ENCODE assay signal across 8 cellular contexts in genomic region chr7:73521636-73522080, GRCh38. TPM values are rescaled to one million over a fixed set of nuclear protein-coding genes. Genes with fewer than 3 reads are reported as not detected.
DNase-seq lines count a peak whose midpoint lies in the region; ATAC-seq, FAIRE-seq and TF ChIP-seq lines count a peak whose summit lies in the region.

No MANE protein-coding gene starts in this region.

- no peak for TF ChIP-seq CTCF in omental fat pad (IDR thresholded peaks at IDR 0.05)

- peak overlapping the region; percentile 89 for H3K9ac ChIP-seq in HUES48 (ENCODE audit: low read depth, low read length)

- ATAC-seq in GM21529 (IDR thresholded peaks at IDR 0.05; ENCODE audit: unreplicated experiment) (peak; percentile 41), omental fat pad (ENCODE audit: low FRiP score) (peak; percentile 80)

- DNase-seq in activated CD4-positive, alpha-beta T cell treated with anti-CD3 and anti-CD28 coated beads, Interleukin-2, amount 10 ng/mL, durations not matched to agents 24 days and 14 days: no peak
- no peak for DNase-seq in activated CD4-positive, alpha-beta T cell treated with anti-CD3 and anti-CD28 coated beads for 1 hour
- no peak for DNase-seq in activated CD4-positive, alpha-beta memory T cell treated with anti-CD3 and anti-CD28 coated beads for 36 hours
- peak; percentile 71 to 85 for DNase-seq in frontal cortex (ENCODE audit: low spot score in 2 of 2)
- DNase-seq in omental fat pad (ENCODE audit: low spot score): peak; percentile 31
- DNase-seq in KG1 (lab: John Stamatoyannopoulos, UW): no peak

- POLR2A ChIA-PET in activated CD4-positive, alpha-beta memory T cell treated with anti-CD3 and anti-CD28 coated beads for 36 hours (lab: Charles Lee): interaction anchor here (0.9 to 3.7 kb wide), 8 partner anchors 10 to 196 kb away, joined by 3 to 32 read pairs (median 6); partner anchors contain the start of genes BCL7B and TBL2

- CTCF ChIA-PET in activated CD4-positive, alpha-beta memory T cell treated with anti-CD3 and anti-CD28 coated beads for 36 hours (lab: Charles Lee): interaction anchor here (0.6 to 1.8 kb wide), 6 partner anchors 9 to 217 kb away, joined by 3 to 8 read pairs (median 4); partner anchors contain the start of gene ABHD11

- H3K27me3 ChIP-seq in HUES48 (ENCODE audit: control insufficient read depth, insufficient read depth, low read length): no peaks in the 10 kb centered on the region

- peaks cover 2% of the 10 kb centered on the region; the same call in 1 of the 2 replicates for H3K4me1 ChIP-seq in HUES48 (ENCODE audit: control insufficient read depth, insufficient read depth, low read length)

- H3K36me3 ChIP-seq in HUES48 (ENCODE audit: control insufficient read depth, insufficient read depth, low read length): peaks cover 27% of the 10 kb centered on the region

- no peaks in the 10 kb centered on the region for H3K9me3 ChIP-seq in HUES48 (ENCODE audit: control insufficient read depth, insufficient read depth, low read length)

- peaks cover 40% of the 10 kb centered on the region for H3K36me3 Mint-ChIP-seq in activated CD4-positive, alpha-beta T cell treated with anti-CD3 and anti-CD28 coated beads, Interleukin-2, amount 10 ng/mL, durations not matched to agents 24 days and 14 days (ENCODE audit: low read depth)
- H3K36me3 Mint-ChIP-seq in activated CD4-positive, alpha-beta memory T cell treated with anti-CD3 and anti-CD28 coated beads for 36 hours: peaks cover 40% of the 10 kb centered on the region

- peak overlapping the region; percentile 65 for H3K27ac Mint-ChIP-seq in activated CD4-positive, alpha-beta T cell treated with anti-CD3 and anti-CD28 coated beads, Interleukin-2, amount 10 ng/mL, durations not matched to agents 24 days and 14 days
- H3K27ac Mint-ChIP-seq in activated CD4-positive, alpha-beta memory T cell treated with anti-CD3 and anti-CD28 coated beads for 36 hours: peak overlapping the region; percentile 78

- H3K4me3 ChIP-seq in HUES48 (ENCODE audit: low read depth, low read length): peak overlapping the region; percentile 69

- intact Hi-C loops in activated CD4-positive, alpha-beta T cell treated with anti-CD3 and anti-CD28 coated beads, Interleukin-2, amount 10 ng/mL, durations not matched to agents 24 days and 14 days (cut with micrococcal nuclease): loop anchor here (1.0 to 5.0 kb wide), 6 partner anchors 36 to 217 kb away; partner anchors contain the start of genes ABHD11, BCL7B, BUD23 and DNAJC30
- intact Hi-C loops in activated CD4-positive, alpha-beta memory T cell treated with anti-CD3 and anti-CD28 coated beads for 36 hours (cut with micrococcal nuclease): loop anchor here (1.0 to 10.0 kb wide), 3 partner anchors 35 to 163 kb away; partner anchors contain the start of genes BCL7B, BUD23, DNAJC30 and TBL2

- H3K27ac ChIP-seq in HUES48 (ENCODE audit: low read depth, low read length): peak overlapping the region; percentile 99

- peaks cover 48% of the 10 kb centered on the region for H3K4me1 Mint-ChIP-seq in activated CD4-positive, alpha-beta T cell treated with anti-CD3 and anti-CD28 coated beads, Interleukin-2, amount 10 ng/mL, durations not matched to agents 24 days and 14 days
- peaks cover 50% of the 10 kb centered on the region for H3K4me1 Mint-ChIP-seq in activated CD4-positive, alpha-beta memory T cell treated with anti-CD3 and anti-CD28 coated beads for 36 hours (ENCODE audit: low read depth)

- H3K4me3 Mint-ChIP-seq in activated CD4-positive, alpha-beta T cell treated with anti-CD3 and anti-CD28 coated beads, Interleukin-2, amount 10 ng/mL, durations not matched to agents 24 days and 14 days: peak overlapping the region; percentile 94
- H3K4me3 Mint-ChIP-seq in activated CD4-positive, alpha-beta memory T cell treated with anti-CD3 and anti-CD28 coated beads for 36 hours: peak overlapping the region; percentile 63

- no peak for FAIRE-seq in frontal cortex (lab: Jason Lieb, UNC)

- no peaks in the 10 kb centered on the region for H3K27me3 Mint-ChIP-seq in activated CD4-positive, alpha-beta T cell treated with anti-CD3 and anti-CD28 coated beads, Interleukin-2, amount 10 ng/mL, durations not matched to agents 24 days and 14 days
- no peaks in the 10 kb centered on the region for H3K27me3 Mint-ChIP-seq in activated CD4-positive, alpha-beta memory T cell treated with anti-CD3 and anti-CD28 coated beads for 36 hours

- no peaks in the 10 kb centered on the region for H3K9me3 Mint-ChIP-seq in activated CD4-positive, alpha-beta T cell treated with anti-CD3 and anti-CD28 coated beads, Interleukin-2, amount 10 ng/mL, durations not matched to agents 24 days and 14 days
- no peaks in the 10 kb centered on the region for H3K9me3 Mint-ChIP-seq in activated CD4-positive, alpha-beta memory T cell treated with anti-CD3 and anti-CD28 coated beads for 36 hours

RNA-seq across cellular contexts. Expression of gene BAZ1B, which starts 0.4 kb away (rescaled TPM):
- total RNA-seq in activated CD4-positive, alpha-beta T cell treated with anti-CD3 and anti-CD28 coated beads, Interleukin-2, amount 10 ng/mL, durations not matched to agents 24 days and 14 days: 110 and 112 TPM in 2 replicates
- total RNA-seq in activated CD4-positive, alpha-beta memory T cell treated with anti-CD3 and anti-CD28 coated beads for 36 hours: 10 to 100 TPM; 82.3 to 83.8 TPM
- 62.4 TPM for total RNA-seq in frontal cortex
- 10 to 100 TPM; 42.9 to 61.4 (median 54.9) TPM for total RNA-seq in omental fat pad

RNA-seq across cellular contexts. Expression of gene BCL7B, which starts 35.8 kb away (rescaled TPM):
- 73.8 and 75.9 TPM in 2 replicates for total RNA-seq in activated CD4-positive, alpha-beta T cell treated with anti-CD3 and anti-CD28 coated beads, Interleukin-2, amount 10 ng/mL, durations not matched to agents 24 days and 14 days
- total RNA-seq in activated CD4-positive, alpha-beta memory T cell treated with anti-CD3 and anti-CD28 coated beads for 36 hours: 10 to 100 TPM; 48.0 to 50.3 TPM
- total RNA-seq in frontal cortex (6.5 TPM), omental fat pad (10 to 100 TPM; 51.9 to 91.9 (median 78.3) TPM)

RNA-seq across cellular contexts. Expression of gene TBL2, which starts 56.7 kb away (rescaled TPM):
- 41.4 and 49.1 TPM in 2 replicates for total RNA-seq in activated CD4-positive, alpha-beta T cell treated with anti-CD3 and anti-CD28 coated beads, Interleukin-2, amount 10 ng/mL, durations not matched to agents 24 days and 14 days
- total RNA-seq in activated CD4-positive, alpha-beta memory T cell treated with anti-CD3 and anti-CD28 coated beads for 36 hours: 10 to 100 TPM; 23.0 to 25.3 TPM
- total RNA-seq in frontal cortex (26.1 TPM), omental fat pad (10 to 100 TPM; 29.5 to 51.6 (median 40.1) TPM)

Comparison
In these comparisons a context has a peak if more than half of its experiments do, and no peak if none do; other contexts are left out.
1. DNase-seq: peak in frontal cortex (2 of 2) and omental fat pad (single experiment); none in activated CD4-positive, alpha-beta T cell treated with anti-CD3 and anti-CD28 coated beads, Interleukin-2, amount 10 ng/mL, durations not matched to agents 24 days and 14 days (single experiment), activated CD4-positive, alpha-beta T cell treated with anti-CD3 and anti-CD28 coated beads for 1 hour (single experiment), activated CD4-positive, alpha-beta memory T cell treated with anti-CD3 and anti-CD28 coated beads for 36 hours (single experiment) and KG1 (single experiment).